Comparison of ENCODE assay signal across 8 cellular contexts in genomic region chr1:39657923-39658485, GRCh38. TPM values are rescaled to one million over a fixed set of nuclear protein-coding genes. Genes with fewer than 3 reads are reported as not detected.
DNase-seq lines count a peak whose midpoint lies in the region; ATAC-seq lines count a peak whose summit lies in the region.

No MANE protein-coding gene starts in this region.

- POLR2A ChIA-PET in T-cell (lab: Charles Lee), result interaction anchor here (0.6 to 0.9 kb wide), 3 partner anchors 23 to 62 kb away, joined by 3 to 5 read pairs (median 4); partner anchors contain the start of gene HPCAL4 (in 1 of the 2)

- H3K27ac Mint-ChIP-seq in T-cell, result no peak overlapping the region

- peaks cover 0 to 7% of the 10 kb centered on the region in 2 donors for H3K27me3 Mint-ChIP-seq in T-cell

- ATAC-seq in T-cell (replicated peaks in 1 of 4) (peak in 3 of 4 experiments; percentile 44 to 72 (median 59)), GM18907 (IDR thresholded peaks at IDR 0.05; ENCODE audit: unreplicated experiment) (no peak)

- H3K4me1 Mint-ChIP-seq in T-cell, result peaks cover 6 to 13% (median 11%) of the 10 kb centered on the region in 3 donors

- no peaks in the 10 kb centered on the region for H3K36me3 Mint-ChIP-seq in T-cell

- no peaks in the 10 kb centered on the region for H3K9me3 Mint-ChIP-seq in T-cell

- no peak overlapping the region for H3K4me3 Mint-ChIP-seq in T-cell

- CTCF ChIA-PET in T-cell (lab: Charles Lee), result interaction anchor here (0.6 to 2.0 kb wide), 24 partner anchors 8 to 934 kb away, joined by 3 to 17 read pairs (median 4); partner anchors contain the start of genes NT5C1A (in 2 of the 2) and HPCAL4 (in 1 of the 2)

- peak; percentile 46 to 73 for DNase-seq in NCI-H2081 (lab: John Stamatoyannopoulos, UW)
- DNase-seq in NCI-H2081 treated with DMSO at 0.1 percent for 48 hours (lab: John Stamatoyannopoulos, UW), result no peak
- peak; percentile 77 for DNase-seq in MV-4-11 (lab: John Stamatoyannopoulos, UW)
- peak; percentile 12 to 66 (median 46) for DNase-seq in T-cell
- peak in 31 of 56 donors; percentile 3 to 64 (median 23) for DNase-seq in amygdala (lab: John Stamatoyannopoulos, UW)
- peak; percentile 45 for DNase-seq in iPS DF 19.7 (ENCODE audit: low read depth, low spot score)
- peak; percentile 79 for DNase-seq in stimulated activated CD4-positive, alpha-beta T cell treated with anti-CD3 and anti-CD28 coated beads, Interleukin-15, amount 100 ng/mL, for 24 hours

RNA-seq across cellular contexts. Expression of gene NT5C1A, which starts 13.9 kb away (rescaled TPM):
- total RNA-seq in T-cell, result 1 to 10 TPM in 1 of 5 donors, under 1 TPM in 3, not detected in 1; 0.22 to 1.3 (median 0.42) TPM

RNA-seq across cellular contexts. Expression of gene HEYL, which starts 18.6 kb away (rescaled TPM):
- total RNA-seq in T-cell, result under 1 TPM in 2 of 5 donors, not detected in 3; 0.15 to 0.25 TPM

RNA-seq across cellular contexts. Expression of gene HPCAL4, which starts 33.2 kb away (rescaled TPM):
- total RNA-seq in T-cell, result 10 to 100 TPM; 10.3 to 38.5 (median 28.5) TPM
